Comparison of ENCODE assay signal across 8 cellular contexts in genomic region chr17:57130708-57131461, GRCh38. TPM values are rescaled to one million over a fixed set of nuclear protein-coding genes. Genes with fewer than 3 reads are reported as not detected.
DNase-seq lines count a peak whose midpoint lies in the region; ATAC-seq, FAIRE-seq and TF ChIP-seq lines count a peak whose summit lies in the region.

No MANE protein-coding gene starts in this region.

- no peak overlapping the region for H2AFZ ChIP-seq in astrocyte (ENCODE audit: low read depth, low read length)

- H3K9me3 ChIP-seq in A673 (ENCODE audit: low read depth, low read length, poor library complexity, severe bottlenecking) (no peaks in the 10 kb centered on the region), astrocyte (ENCODE audit: insufficient read depth, low read depth, low read length) (no peaks in the 10 kb centered on the region), small intestine (ENCODE audit: control insufficient read depth, low read depth) (no peaks in the 10 kb centered on the region)

- H3K27me3 ChIP-seq in A673 (replicated peaks; ENCODE audit: insufficient read depth, low read depth, low read length, poor library complexity), result no peaks in the 10 kb centered on the region
- H3K27me3 ChIP-seq in astrocyte (ENCODE audit: insufficient read depth, low read length), result no peaks in the 10 kb centered on the region
- H3K27me3 ChIP-seq in small intestine (ENCODE audit: control insufficient read depth in 2 of 2, insufficient read depth in 2 of 2, low read length in 2 of 2), result no peaks in the 10 kb centered on the region

- no peaks in the 10 kb centered on the region for H3K36me3 Mint-ChIP-seq in astrocyte (ENCODE audit: low read depth, unreplicated experiment)

- H3K79me2 ChIP-seq in astrocyte (ENCODE audit: insufficient read depth, low read length), result no peaks in the 10 kb centered on the region

- CTCF ChIA-PET in A673 (lab: Charles Lee), result interaction anchor here (1.0 kb wide), 1 partner anchor 702 kb away, joined by 4 read pairs; no protein-coding TSS in a partner anchor

- H3K4me1 Mint-ChIP-seq in astrocyte (ENCODE audit: low read depth, unreplicated experiment), result peaks cover 3% of the 10 kb centered on the region

- 12 to 25% (median 13%) methylated on average over 16 of the region's 16 CpGs for WGBS in small intestine, 3 donors

- no peak overlapping the region for H3K27ac Mint-ChIP-seq in astrocyte (ENCODE audit: unreplicated experiment)

- DNase-seq in A673 (ENCODE audit: low spot score) (peak; percentile 87), NCI-H1694 treated with DMSO at 0.1 percent for 48 hours (lab: John Stamatoyannopoulos, UW) (peak; percentile 81), T-helper 22 cell (ENCODE audit: low read depth) (peak; percentile 57), astrocyte (ENCODE audit: low read depth) (peak; percentile 27), hypothalamus (lab: John Stamatoyannopoulos, UW) (peak in 49 of 51 donors; percentile 10 to 92 (median 70)), small intestine (peak; percentile 85)

- H3K4me2 ChIP-seq in astrocyte (ENCODE audit: low read length), result peak overlapping the region; percentile 83

- no peak overlapping the region for H3K4me3 Mint-ChIP-seq in astrocyte (ENCODE audit: unreplicated experiment)

- no peak for FAIRE-seq in astrocyte (lab: Jason Lieb, UNC)
- no peak for FAIRE-seq in small intestine (lab: Jason Lieb, UNC)

- no peak overlapping the region for H3K27ac ChIP-seq in A673 (ENCODE audit: low read depth, low read length, poor library complexity, severe bottlenecking)
- H3K27ac ChIP-seq in astrocyte (ENCODE audit: low read depth, low read length), result no peak overlapping the region
- no peak overlapping the region for H3K27ac ChIP-seq in small intestine (ENCODE audit: low read depth in 1 of 2, low read length in 1 of 2)

- BruUV-seq in A673 (replicated peaks; lab: Mats Ljungman, UMichigan), result no TSS peak

- peaks cover 4% of the 10 kb centered on the region for H3K4me1 ChIP-seq in A673 (ENCODE audit: insufficient read depth, low read length, poor library complexity, severe bottlenecking)
- no peaks in the 10 kb centered on the region for H3K4me1 ChIP-seq in astrocyte (ENCODE audit: insufficient read depth, low read length)
- H3K4me1 ChIP-seq in small intestine (ENCODE audit: control insufficient read depth in 2 of 2, insufficient read depth in 1 of 2, low read depth in 1 of 2, low read length in 1 of 2), result no peaks in the 10 kb centered on the region

- H3K27me3 Mint-ChIP-seq in astrocyte (ENCODE audit: low read depth, unreplicated experiment), result peaks cover 6% of the 10 kb centered on the region

- no peaks in the 10 kb centered on the region for H4K20me1 ChIP-seq in astrocyte (ENCODE audit: insufficient read depth, low read length)

- no peak overlapping the region for H3K9ac ChIP-seq in astrocyte (ENCODE audit: low read length)

- H3K9me3 Mint-ChIP-seq in astrocyte (ENCODE audit: unreplicated experiment), result no peaks in the 10 kb centered on the region

- intact Hi-C loops in A673 (cut with micrococcal nuclease; ENCODE audit: unreplicated experiment), result loop anchor here (1.0 to 5.0 kb wide), 5 partner anchors 606 to 1316 kb away; no protein-coding TSS in a partner anchor

- H3K36me3 ChIP-seq in A673 (ENCODE audit: insufficient read depth, low read length, poor library complexity, severe bottlenecking) (no peaks in the 10 kb centered on the region), astrocyte (ENCODE audit: insufficient read depth, low read length) (no peaks in the 10 kb centered on the region), small intestine (ENCODE audit: control insufficient read depth in 2 of 2, insufficient read depth in 2 of 2, low read length in 2 of 2) (no peaks in the 10 kb centered on the region)

- TF ChIP-seq CTCF in A673 (conservative IDR thresholded peaks at IDR 0.05; ENCODE audit: low read depth, low read length), result peak; percentile 75
- TF ChIP-seq CTCF in astrocyte (IDR thresholded peaks at IDR 0.05; ENCODE audit: insufficient read depth, low read depth, low read length), result peak; percentile 66

- ATAC-seq in GM18868 (IDR thresholded peaks at IDR 0.05; ENCODE audit: unreplicated experiment), result peak; percentile 49
- ATAC-seq in GM21381 (IDR thresholded peaks at IDR 0.05; ENCODE audit: unreplicated experiment), result no peak

- POLR2A ChIA-PET in A673 (lab: Charles Lee; ENCODE audit: low non-redundant PET), result no interaction called here

- H3K4me3 ChIP-seq in A673 (ENCODE audit: low read depth, low read length, poor library complexity, severe bottlenecking) (peak overlapping the region; percentile 28), astrocyte (ENCODE audit: insufficient read depth, low read depth, low read length) (no peak overlapping the region), small intestine (ENCODE audit: low read depth in 1 of 2, low read length in 2 of 2) (no peak overlapping the region)

RNA-seq across cellular contexts. Expression of gene AKAP1, which starts 45.8 kb away (rescaled TPM):
- total RNA-seq in A673 (2021), result 38.8 and 43.4 TPM in 2 replicates
- total RNA-seq in astrocyte, result 12.1 and 12.5 TPM in 2 replicates
- 10 to 100 TPM; 28.9 to 68.6 (median 42.3) TPM for polyA plus RNA-seq in small intestine

Comparison
In these comparisons a context has a peak if more than half of its experiments do, and no peak if none do; other contexts are left out.
1. DNase-seq: peak in every context shown above with its lines; median percentile 87 in A673; 85 in small intestine; 81 in NCI-H1694 treated with DMSO at 0.1 percent for 48 hours; 70 in hypothalamus; 57 in T-helper 22 cell; 27 in astrocyte.